ENCODE assay signal across 8 cellular contexts in genomic region chrX:49184294-49185061, GRCh38. TPM values are rescaled to one million over a fixed set of nuclear protein-coding genes. Genes with fewer than 3 reads are reported as not detected.
A peak's percentile ranks its signal among the peaks of the same experiment; 100 is the strongest.
DNase-seq lines count a peak whose midpoint lies in the region; ATAC-seq and TF ChIP-seq lines count a peak whose summit lies in the region.

No MANE protein-coding gene starts in this region.

- no peak for TF ChIP-seq EP300 in ovary (IDR thresholded peaks at IDR 0.05)

- H3K27ac Mint-ChIP-seq in activated naive CD4-positive, alpha-beta T cell treated with anti-CD3 and anti-CD28 coated beads, Interleukin-2, amount 50 U/mL, for 72 hours = peak overlapping the region in 1 of 2 donors; percentile 82

- intact Hi-C loops in ovary (cut with DNase I) = no loop called here

- no peaks in the 10 kb centered on the region for H3K9me3 Mint-ChIP-seq in activated naive CD4-positive, alpha-beta T cell treated with anti-CD3 and anti-CD28 coated beads, Interleukin-2, amount 50 U/mL, for 72 hours

- no peak for TF ChIP-seq CTCF in ovary (IDR thresholded peaks at IDR 0.05)

- H3K4me1 ChIP-seq in ovary (ENCODE audit: insufficient read depth) = no peaks in the 10 kb centered on the region

- peak; percentile 50 for TF ChIP-seq POLR2A in ovary (IDR thresholded peaks at IDR 0.05)

- no peaks in the 10 kb centered on the region for H3K36me3 ChIP-seq in ovary

- DNase-seq in DMS153 treated with DMSO at 0.1 percent for 48 hours (lab: John Stamatoyannopoulos, UW; ENCODE audit: unreplicated experiment) (peak; percentile 77), H4 (ENCODE audit: low spot score) (peak; percentile 71), NCI-H2196 treated with DMSO at 0.1 percent for 48 hours (lab: John Stamatoyannopoulos, UW; ENCODE audit: unreplicated experiment) (peak; percentile 84), glomerular visceral epithelial cell (ENCODE audit: extremely low spot score) (peak; percentile 94), ovary (peak; percentile 95 to 98 (median 96)), SKM-1 treated with dmso at 0.1 percent for 144 hours (lab: John Stamatoyannopoulos, UW; ENCODE audit: unreplicated experiment) (no peak)
- peak; percentile 31 to 64 for DNase-seq in activated naive CD4-positive, alpha-beta T cell treated with anti-CD3 and anti-CD28 coated beads, Interleukin-2, amount 50 U/mL, for 72 hours (ENCODE audit: low spot score in 2 of 2)

- H3K9me3 ChIP-seq in ovary = no peaks in the 10 kb centered on the region

- WGBS in ovary, 3 donors = 39 to 51% (median 48%) methylated on average over 30 to 39 of the region's 39 CpGs

- H3K27ac ChIP-seq in ovary = peak overlapping the region in 1 of 2 donors; percentile 64

- H3K4me3 ChIP-seq in ovary = peak overlapping the region; percentile 41

- ATAC-seq in activated naive CD4-positive, alpha-beta T cell treated with anti-CD3 and anti-CD28 coated beads, Interleukin-2, amount 50 U/mL, for 72 hours = peak; percentile 58 to 65
- ATAC-seq in HG03520 (IDR thresholded peaks at IDR 0.05; ENCODE audit: unreplicated experiment) = no peak

- H3K36me3 Mint-ChIP-seq in activated naive CD4-positive, alpha-beta T cell treated with anti-CD3 and anti-CD28 coated beads, Interleukin-2, amount 50 U/mL, for 72 hours = peaks cover 2 to 8% of the 10 kb centered on the region in 2 donors

- H3K27me3 ChIP-seq in ovary = no peaks in the 10 kb centered on the region

RNA-seq across cellular contexts. Expression of gene PRICKLE3, which starts 1.7 kb away (rescaled TPM):
- total RNA-seq in H4 (2014; rRNA removed; shearing (Covaris generic)) = 2.5 and 6.8 TPM in 2 replicates
- total RNA-seq in activated naive CD4-positive, alpha-beta T cell treated with anti-CD3 and anti-CD28 coated beads, Interleukin-2, amount 50 U/mL, for 72 hours = 10 to 100 TPM; 22.8 to 27.3 TPM
- total RNA-seq in ovary = 10 to 100 TPM in 6 of 7 donors, 1 to 10 TPM in 1; 9.1 to 15.1 (median 11.5) TPM
- polyA plus RNA-seq in ovary = 1 to 10 TPM; 3.5 to 5.5 TPM

RNA-seq across cellular contexts. Expression of gene PLP2, which starts 12.8 kb away (rescaled TPM):
- 94.5 and 137 TPM in 2 replicates for total RNA-seq in H4 (2014; rRNA removed; shearing (Covaris generic))
- 100 to 1,000 TPM; 142 to 169 TPM for total RNA-seq in activated naive CD4-positive, alpha-beta T cell treated with anti-CD3 and anti-CD28 coated beads, Interleukin-2, amount 50 U/mL, for 72 hours
- 100 to 1,000 TPM in 5 of 7 donors, 10 to 100 TPM in 2; 16.3 to 116 (median 105) TPM for total RNA-seq in ovary
- polyA plus RNA-seq in ovary = 100 to 1,000 TPM in 1 of 2 donors, 10 to 100 TPM in 1; 92.6 to 244 TPM

RNA-seq across cellular contexts. Expression of gene SYP, which starts 15.5 kb away (rescaled TPM):
- 0.19 TPM in 1 of 2 replicates, not detected in the other for total RNA-seq in H4 (2014; rRNA removed; shearing (Covaris generic))
- 10 to 100 TPM; 11.2 to 69.3 TPM for total RNA-seq in activated naive CD4-positive, alpha-beta T cell treated with anti-CD3 and anti-CD28 coated beads, Interleukin-2, amount 50 U/mL, for 72 hours
- total RNA-seq in ovary = 1 to 10 TPM in 6 of 7 donors, under 1 TPM in 1; 0.69 to 3.3 (median 1.3) TPM
- 1 to 10 TPM; 1.9 to 3.1 TPM for polyA plus RNA-seq in ovary

RNA-seq across cellular contexts. Expression of gene MAGIX, which starts 21.9 kb away (rescaled TPM):
- total RNA-seq in H4 (2014; rRNA removed; shearing (Covaris generic)) = 0.48 and 2.3 TPM in 2 replicates
- 1 to 10 TPM; 1.2 to 3.6 TPM for total RNA-seq in activated naive CD4-positive, alpha-beta T cell treated with anti-CD3 and anti-CD28 coated beads, Interleukin-2, amount 50 U/mL, for 72 hours
- total RNA-seq in ovary = 10 to 100 TPM in 1 of 7 donors, 1 to 10 TPM in 6; 1.3 to 22.5 (median 2.0) TPM
- under 1 TPM; 0.32 to 0.82 TPM for polyA plus RNA-seq in ovary

RNA-seq across cellular contexts. Expression of gene CACNA1F, which starts 48.7 kb away (rescaled TPM):
- total RNA-seq in H4 (2014; rRNA removed; shearing (Covaris generic)) = not detected in 2 replicates
- total RNA-seq in activated naive CD4-positive, alpha-beta T cell treated with anti-CD3 and anti-CD28 coated beads, Interleukin-2, amount 50 U/mL, for 72 hours = 1 to 10 TPM; 1.7 to 2.6 TPM
- under 1 TPM in 5 of 7 donors, not detected in 2; 0.10 to 0.23 (median 0.15) TPM for total RNA-seq in ovary
- under 1 TPM; 0.02 to 0.32 TPM for polyA plus RNA-seq in ovary
